ENCODE assay signal across 1 cellular context in the genomic region with DNA sequence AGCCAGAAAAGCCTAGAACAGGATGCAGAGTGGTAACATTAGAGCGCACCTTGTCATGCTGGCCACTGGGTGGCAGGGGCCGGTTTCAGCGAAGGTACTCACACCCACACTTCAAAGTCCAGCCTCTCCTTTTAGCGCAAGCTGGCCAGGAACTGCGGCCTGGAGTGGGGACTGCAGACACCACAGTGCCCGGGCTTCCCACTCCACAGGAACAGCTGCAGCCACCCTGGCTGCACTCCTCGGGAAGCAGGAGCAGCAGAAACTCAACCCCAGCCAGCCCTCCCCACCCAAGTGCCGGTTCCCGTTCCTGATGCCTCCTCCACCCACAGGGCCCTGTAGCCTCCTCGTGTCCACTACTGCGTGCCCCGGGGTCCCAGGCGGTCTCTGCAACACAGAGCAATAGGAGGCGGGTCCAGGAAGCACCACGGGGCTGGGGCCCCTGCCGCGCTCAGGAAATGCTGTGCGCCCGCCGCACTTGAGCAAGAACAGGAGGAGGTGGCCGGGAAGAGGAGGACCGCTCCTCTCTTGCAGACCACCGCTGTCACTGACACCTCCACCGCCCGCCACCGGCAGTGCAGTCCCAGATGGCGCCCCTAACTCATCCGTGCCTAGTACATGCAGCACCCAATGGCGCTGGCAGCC.
TF ChIP-seq lines count a peak whose summit lies in the region.

No MANE protein-coding gene starts in this region.

TF ChIP-seq in HepG2, 621 proteins besides CTCF, POLR2A, EP300 and RAD21 (continued from another document and continues in another):
- TF ChIP-seq, protein P1, sequence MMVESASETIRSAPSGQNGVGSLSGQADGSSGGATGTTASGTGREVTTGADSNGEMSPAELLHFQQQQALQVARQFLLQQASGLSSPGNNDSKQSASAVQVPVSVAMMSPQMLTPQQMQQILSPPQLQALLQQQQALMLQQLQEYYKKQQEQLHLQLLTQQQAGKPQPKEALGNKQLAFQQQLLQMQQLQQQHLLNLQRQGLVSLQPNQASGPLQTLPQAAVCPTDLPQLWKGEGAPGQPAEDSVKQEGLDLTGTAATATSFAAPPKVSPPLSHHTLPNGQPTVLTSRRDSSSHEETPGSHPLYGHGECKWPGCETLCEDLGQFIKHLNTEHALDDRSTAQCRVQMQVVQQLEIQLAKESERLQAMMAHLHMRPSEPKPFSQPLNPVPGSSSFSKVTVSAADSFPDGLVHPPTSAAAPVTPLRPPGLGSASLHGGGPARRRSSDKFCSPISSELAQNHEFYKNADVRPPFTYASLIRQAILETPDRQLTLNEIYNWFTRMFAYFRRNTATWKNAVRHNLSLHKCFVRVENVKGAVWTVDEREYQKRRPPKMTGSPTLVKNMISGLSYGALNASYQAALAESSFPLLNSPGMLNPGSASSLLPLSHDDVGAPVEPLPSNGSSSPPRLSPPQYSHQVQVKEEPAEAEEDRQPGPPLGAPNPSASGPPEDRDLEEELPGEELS (CRISPR knock-in tag; IDR thresholded peaks at IDR 0.05), result 0 out of 2 replicates have a peak, but pooled peaks have one; percentile 19
- TF ChIP-seq DR1 (CRISPR knock-in tag; IDR thresholded peaks at IDR 0.05), result no peak
- no peak for TF ChIP-seq ZNF816 (CRISPR knock-in tag; IDR thresholded peaks at IDR 0.05; ENCODE audit: borderline replicate concordance)
- no peak for TF ChIP-seq ZBTB42 (CRISPR knock-in tag; IDR thresholded peaks at IDR 0.05)
- TF ChIP-seq ZNF761 (CRISPR knock-in tag; conservative IDR thresholded peaks at IDR 0.05), result no peak
- no peak for TF ChIP-seq ZKSCAN1 (IDR thresholded peaks at IDR 0.05; ENCODE audit: low read length)
- no peak for TF ChIP-seq ARNT2 (CRISPR knock-in tag; IDR thresholded peaks at IDR 0.05; ENCODE audit: low read depth)
- TF ChIP-seq, protein P2, sequence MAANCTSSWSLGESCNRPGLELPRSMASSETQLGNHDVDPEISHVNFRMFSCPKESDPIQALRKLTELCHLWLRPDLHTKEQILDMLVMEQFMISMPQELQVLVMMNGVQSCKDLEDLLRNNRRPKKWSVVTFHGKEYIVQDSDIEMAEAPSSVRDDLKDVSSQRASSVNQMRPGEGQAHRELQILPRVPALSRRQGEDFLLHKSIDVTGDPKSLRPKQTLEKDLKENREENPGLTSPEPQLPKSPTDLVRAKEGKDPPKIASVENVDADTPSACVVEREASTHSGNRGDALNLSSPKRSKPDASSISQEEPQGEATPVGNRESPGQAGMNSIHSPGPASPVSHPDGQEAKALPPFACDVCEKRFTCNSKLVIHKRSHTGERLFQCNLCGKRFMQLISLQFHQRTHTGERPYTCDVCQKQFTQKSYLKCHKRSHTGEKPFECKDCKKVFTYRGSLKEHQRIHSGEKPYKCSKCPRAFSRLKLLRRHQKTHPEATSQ (CRISPR knock-in tag; IDR thresholded peaks at IDR 0.05; ENCODE audit: borderline replicate concordance), result no peak
- no peak for TF ChIP-seq RBM22 (optimal IDR thresholded peaks at IDR 0.05; ENCODE audit: low read length)
- TF ChIP-seq, protein P3, sequence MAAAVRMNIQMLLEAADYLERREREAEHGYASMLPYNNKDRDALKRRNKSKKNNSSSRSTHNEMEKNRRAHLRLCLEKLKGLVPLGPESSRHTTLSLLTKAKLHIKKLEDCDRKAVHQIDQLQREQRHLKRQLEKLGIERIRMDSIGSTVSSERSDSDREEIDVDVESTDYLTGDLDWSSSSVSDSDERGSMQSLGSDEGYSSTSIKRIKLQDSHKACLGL (CRISPR knock-in tag; IDR thresholded peaks at IDR 0.05), result no peak
- TF ChIP-seq, protein P4, sequence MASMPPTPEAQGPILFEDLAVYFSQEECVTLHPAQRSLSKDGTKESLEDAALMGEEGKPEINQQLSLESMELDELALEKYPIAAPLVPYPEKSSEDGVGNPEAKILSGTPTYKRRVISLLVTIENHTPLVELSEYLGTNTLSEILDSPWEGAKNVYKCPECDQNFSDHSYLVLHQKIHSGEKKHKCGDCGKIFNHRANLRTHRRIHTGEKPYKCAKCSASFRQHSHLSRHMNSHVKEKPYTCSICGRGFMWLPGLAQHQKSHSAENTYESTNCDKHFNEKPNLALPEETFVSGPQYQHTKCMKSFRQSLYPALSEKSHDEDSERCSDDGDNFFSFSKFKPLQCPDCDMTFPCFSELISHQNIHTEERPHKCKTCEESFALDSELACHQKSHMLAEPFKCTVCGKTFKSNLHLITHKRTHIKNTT (CRISPR knock-in tag; IDR thresholded peaks at IDR 0.05), result no peak
- no peak for TF ChIP-seq HMG20A (CRISPR knock-in tag; IDR thresholded peaks at IDR 0.05; ENCODE audit: borderline replicate concordance)
- no peak for TF ChIP-seq FOXM1 (CRISPR knock-in tag; IDR thresholded peaks at IDR 0.05)
- no peak for TF ChIP-seq ZBTB21 (CRISPR knock-in tag; IDR thresholded peaks at IDR 0.05)
- TF ChIP-seq EZH2 (conservative IDR thresholded peaks at IDR 0.05; ENCODE audit: low read depth, low read length), result no peak
- TF ChIP-seq, protein P5, sequence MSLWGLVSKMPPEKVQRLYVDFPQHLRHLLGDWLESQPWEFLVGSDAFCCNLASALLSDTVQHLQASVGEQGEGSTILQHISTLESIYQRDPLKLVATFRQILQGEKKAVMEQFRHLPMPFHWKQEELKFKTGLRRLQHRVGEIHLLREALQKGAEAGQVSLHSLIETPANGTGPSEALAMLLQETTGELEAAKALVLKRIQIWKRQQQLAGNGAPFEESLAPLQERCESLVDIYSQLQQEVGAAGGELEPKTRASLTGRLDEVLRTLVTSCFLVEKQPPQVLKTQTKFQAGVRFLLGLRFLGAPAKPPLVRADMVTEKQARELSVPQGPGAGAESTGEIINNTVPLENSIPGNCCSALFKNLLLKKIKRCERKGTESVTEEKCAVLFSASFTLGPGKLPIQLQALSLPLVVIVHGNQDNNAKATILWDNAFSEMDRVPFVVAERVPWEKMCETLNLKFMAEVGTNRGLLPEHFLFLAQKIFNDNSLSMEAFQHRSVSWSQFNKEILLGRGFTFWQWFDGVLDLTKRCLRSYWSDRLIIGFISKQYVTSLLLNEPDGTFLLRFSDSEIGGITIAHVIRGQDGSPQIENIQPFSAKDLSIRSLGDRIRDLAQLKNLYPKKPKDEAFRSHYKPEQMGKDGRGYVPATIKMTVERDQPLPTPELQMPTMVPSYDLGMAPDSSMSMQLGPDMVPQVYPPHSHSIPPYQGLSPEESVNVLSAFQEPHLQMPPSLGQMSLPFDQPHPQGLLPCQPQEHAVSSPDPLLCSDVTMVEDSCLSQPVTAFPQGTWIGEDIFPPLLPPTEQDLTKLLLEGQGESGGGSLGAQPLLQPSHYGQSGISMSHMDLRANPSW (CRISPR knock-in tag; IDR thresholded peaks at IDR 0.05; ENCODE audit: borderline replicate concordance), result no peak
- no peak for TF ChIP-seq TEAD3 (CRISPR knock-in tag; optimal IDR thresholded peaks at IDR 0.05; ENCODE audit: borderline replicate concordance)
- no peak for TF ChIP-seq CENPX (CRISPR knock-in tag; IDR thresholded peaks at IDR 0.05)
- peak; percentile 44; the same call in 1 of the 2 replicates for TF ChIP-seq HOXA3 (CRISPR knock-in tag; IDR thresholded peaks at IDR 0.05)
- no peak for TF ChIP-seq GFI1 (CRISPR knock-in tag; IDR thresholded peaks at IDR 0.05; ENCODE audit: borderline replicate concordance)
- TF ChIP-seq, protein P6, sequence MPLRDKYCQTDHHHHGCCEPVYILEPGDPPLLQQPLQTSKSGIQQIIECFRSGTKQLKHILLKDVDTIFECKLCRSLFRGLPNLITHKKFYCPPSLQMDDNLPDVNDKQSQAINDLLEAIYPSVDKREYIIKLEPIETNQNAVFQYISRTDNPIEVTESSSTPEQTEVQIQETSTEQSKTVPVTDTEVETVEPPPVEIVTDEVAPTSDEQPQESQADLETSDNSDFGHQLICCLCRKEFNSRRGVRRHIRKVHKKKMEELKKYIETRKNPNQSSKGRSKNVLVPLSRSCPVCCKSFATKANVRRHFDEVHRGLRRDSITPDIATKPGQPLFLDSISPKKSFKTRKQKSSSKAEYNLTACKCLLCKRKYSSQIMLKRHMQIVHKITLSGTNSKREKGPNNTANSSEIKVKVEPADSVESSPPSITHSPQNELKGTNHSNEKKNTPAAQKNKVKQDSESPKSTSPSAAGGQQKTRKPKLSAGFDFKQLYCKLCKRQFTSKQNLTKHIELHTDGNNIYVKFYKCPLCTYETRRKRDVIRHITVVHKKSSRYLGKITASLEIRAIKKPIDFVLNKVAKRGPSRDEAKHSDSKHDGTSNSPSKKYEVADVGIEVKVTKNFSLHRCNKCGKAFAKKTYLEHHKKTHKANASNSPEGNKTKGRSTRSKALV (CRISPR knock-in tag; IDR thresholded peaks at IDR 0.05), result peak; percentile 58; the same call in 1 of the 2 replicates
- TF ChIP-seq, protein P7, sequence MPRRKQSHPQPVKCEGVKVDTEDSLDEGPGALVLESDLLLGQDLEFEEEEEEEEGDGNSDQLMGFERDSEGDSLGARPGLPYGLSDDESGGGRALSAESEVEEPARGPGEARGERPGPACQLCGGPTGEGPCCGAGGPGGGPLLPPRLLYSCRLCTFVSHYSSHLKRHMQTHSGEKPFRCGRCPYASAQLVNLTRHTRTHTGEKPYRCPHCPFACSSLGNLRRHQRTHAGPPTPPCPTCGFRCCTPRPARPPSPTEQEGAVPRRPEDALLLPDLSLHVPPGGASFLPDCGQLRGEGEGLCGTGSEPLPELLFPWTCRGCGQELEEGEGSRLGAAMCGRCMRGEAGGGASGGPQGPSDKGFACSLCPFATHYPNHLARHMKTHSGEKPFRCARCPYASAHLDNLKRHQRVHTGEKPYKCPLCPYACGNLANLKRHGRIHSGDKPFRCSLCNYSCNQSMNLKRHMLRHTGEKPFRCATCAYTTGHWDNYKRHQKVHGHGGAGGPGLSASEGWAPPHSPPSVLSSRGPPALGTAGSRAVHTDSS (CRISPR knock-in tag; conservative IDR thresholded peaks at IDR 0.05), result no peak
- TF ChIP-seq ZNF501 (CRISPR knock-in tag; IDR thresholded peaks at IDR 0.05), result no peak
- TF ChIP-seq, protein P8, sequence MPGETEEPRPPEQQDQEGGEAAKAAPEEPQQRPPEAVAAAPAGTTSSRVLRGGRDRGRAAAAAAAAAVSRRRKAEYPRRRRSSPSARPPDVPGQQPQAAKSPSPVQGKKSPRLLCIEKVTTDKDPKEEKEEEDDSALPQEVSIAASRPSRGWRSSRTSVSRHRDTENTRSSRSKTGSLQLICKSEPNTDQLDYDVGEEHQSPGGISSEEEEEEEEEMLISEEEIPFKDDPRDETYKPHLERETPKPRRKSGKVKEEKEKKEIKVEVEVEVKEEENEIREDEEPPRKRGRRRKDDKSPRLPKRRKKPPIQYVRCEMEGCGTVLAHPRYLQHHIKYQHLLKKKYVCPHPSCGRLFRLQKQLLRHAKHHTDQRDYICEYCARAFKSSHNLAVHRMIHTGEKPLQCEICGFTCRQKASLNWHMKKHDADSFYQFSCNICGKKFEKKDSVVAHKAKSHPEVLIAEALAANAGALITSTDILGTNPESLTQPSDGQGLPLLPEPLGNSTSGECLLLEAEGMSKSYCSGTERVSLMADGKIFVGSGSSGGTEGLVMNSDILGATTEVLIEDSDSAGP (CRISPR knock-in tag; IDR thresholded peaks at IDR 0.05; ENCODE audit: borderline replicate concordance), result peak; percentile 35; the same call in 1 of the 2 replicates
- no peak for TF ChIP-seq SUZ12 (IDR thresholded peaks at IDR 0.05; ENCODE audit: low read depth, low read length)
- TF ChIP-seq, protein P9, sequence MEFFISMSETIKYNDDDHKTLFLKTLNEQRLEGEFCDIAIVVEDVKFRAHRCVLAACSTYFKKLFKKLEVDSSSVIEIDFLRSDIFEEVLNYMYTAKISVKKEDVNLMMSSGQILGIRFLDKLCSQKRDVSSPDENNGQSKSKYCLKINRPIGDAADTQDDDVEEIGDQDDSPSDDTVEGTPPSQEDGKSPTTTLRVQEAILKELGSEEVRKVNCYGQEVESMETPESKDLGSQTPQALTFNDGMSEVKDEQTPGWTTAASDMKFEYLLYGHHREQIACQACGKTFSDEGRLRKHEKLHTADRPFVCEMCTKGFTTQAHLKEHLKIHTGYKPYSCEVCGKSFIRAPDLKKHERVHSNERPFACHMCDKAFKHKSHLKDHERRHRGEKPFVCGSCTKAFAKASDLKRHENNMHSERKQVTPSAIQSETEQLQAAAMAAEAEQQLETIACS (CRISPR knock-in tag; IDR thresholded peaks at IDR 0.05), result no peak
- TF ChIP-seq SOX6 (IDR thresholded peaks at IDR 0.05), result no peak
- 0 out of 2 replicates have a peak, but pooled peaks have one; percentile 5 for TF ChIP-seq SOX6 (CRISPR knock-in tag; IDR thresholded peaks at IDR 0.05)
- TF ChIP-seq MYC (CRISPR knock-in tag; IDR thresholded peaks at IDR 0.05; ENCODE audit: borderline replicate concordance), result no peak; the same call in 1 of the 2 replicates
- TF ChIP-seq, protein P10, sequence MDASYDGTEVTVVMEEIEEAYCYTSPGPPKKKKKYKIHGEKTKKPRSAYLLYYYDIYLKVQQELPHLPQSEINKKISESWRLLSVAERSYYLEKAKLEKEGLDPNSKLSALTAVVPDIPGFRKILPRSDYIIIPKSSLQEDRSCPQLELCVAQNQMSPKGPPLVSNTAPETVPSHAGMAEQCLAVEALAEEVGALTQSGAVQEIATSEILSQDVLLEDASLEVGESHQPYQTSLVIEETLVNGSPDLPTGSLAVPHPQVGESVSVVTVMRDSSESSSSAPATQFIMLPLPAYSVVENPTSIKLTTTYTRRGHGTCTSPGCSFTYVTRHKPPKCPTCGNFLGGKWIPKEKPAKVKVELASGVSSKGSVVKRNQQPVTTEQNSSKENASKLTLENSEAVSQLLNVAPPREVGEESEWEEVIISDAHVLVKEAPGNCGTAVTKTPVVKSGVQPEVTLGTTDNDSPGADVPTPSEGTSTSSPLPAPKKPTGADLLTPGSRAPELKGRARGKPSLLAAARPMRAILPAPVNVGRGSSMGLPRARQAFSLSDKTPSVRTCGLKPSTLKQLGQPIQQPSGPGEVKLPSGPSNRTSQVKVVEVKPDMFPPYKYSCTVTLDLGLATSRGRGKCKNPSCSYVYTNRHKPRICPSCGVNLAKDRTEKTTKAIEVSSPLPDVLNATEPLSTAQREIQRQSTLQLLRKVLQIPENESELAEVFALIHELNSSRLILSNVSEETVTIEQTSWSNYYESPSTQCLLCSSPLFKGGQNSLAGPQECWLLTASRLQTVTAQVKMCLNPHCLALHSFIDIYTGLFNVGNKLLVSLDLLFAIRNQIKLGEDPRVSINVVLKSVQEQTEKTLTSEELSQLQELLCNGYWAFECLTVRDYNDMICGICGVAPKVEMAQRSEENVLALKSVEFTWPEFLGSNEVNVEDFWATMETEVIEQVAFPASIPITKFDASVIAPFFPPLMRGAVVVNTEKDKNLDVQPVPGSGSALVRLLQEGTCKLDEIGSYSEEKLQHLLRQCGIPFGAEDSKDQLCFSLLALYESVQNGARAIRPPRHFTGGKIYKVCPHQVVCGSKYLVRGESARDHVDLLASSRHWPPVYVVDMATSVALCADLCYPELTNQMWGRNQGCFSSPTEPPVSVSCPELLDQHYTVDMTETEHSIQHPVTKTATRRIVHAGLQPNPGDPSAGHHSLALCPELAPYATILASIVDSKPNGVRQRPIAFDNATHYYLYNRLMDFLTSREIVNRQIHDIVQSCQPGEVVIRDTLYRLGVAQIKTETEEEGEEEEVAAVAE (CRISPR knock-in tag; IDR thresholded peaks at IDR 0.05; ENCODE audit: borderline replicate concordance), result no peak
- TF ChIP-seq RBM39 (IDR thresholded peaks at IDR 0.05; ENCODE audit: low read depth, low read length, poor library complexity, severe bottlenecking), result no peak
- TF ChIP-seq, protein P11, sequence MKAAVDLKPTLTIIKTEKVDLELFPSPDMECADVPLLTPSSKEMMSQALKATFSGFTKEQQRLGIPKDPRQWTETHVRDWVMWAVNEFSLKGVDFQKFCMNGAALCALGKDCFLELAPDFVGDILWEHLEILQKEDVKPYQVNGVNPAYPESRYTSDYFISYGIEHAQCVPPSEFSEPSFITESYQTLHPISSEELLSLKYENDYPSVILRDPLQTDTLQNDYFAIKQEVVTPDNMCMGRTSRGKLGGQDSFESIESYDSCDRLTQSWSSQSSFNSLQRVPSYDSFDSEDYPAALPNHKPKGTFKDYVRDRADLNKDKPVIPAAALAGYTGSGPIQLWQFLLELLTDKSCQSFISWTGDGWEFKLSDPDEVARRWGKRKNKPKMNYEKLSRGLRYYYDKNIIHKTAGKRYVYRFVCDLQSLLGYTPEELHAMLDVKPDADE (CRISPR knock-in tag; IDR thresholded peaks at IDR 0.05), result no peak
- TF ChIP-seq AGO1 (IDR thresholded peaks at IDR 0.05; ENCODE audit: low read depth, low read length, poor library complexity, severe bottlenecking), result no peak
- no peak for TF ChIP-seq ZNF850 (CRISPR knock-in tag; conservative IDR thresholded peaks at IDR 0.05)
- 0 out of 2 replicates have a peak, but pooled peaks have one; percentile 48 for TF ChIP-seq RFXAP (CRISPR knock-in tag; IDR thresholded peaks at IDR 0.05; ENCODE audit: borderline replicate concordance)
